15 cellular contexts compared by ENCODE assay signal in genomic region chr4:80011636-80012236, GRCh38.
A peak's percentile ranks its signal among the peaks of the same experiment; 100 is the strongest.
DNase-seq lines count a peak whose midpoint lies in the region; ATAC-seq and TF ChIP-seq lines count a peak whose summit lies in the region.
"Had no signal": no experiment of that assay in that cellular context is flagged by ENCODE, and none has a peak within 500 bp of the region (broad histone marks: within the 10 kb centered on the region; RNA-seq: fewer than 3 reads in every experiment).

No MANE protein-coding gene starts in this region.

- 57% methylated on average over 3 of the region's 3 CpGs for WGBS in hepatocyte (ENCODE audit: low lambda C conversion rate, missing lambda C conversion rate)
- no CpG with 5 or more reads among the region's 3 CpGs for WGBS in H9 (ENCODE audit: extremely low coverage, insufficient read length, low lambda C conversion rate)

- no peaks in the 10 kb centered on the region for H3K27me3 Mint-ChIP-seq in activated CD4-positive, alpha-beta memory T cell treated with anti-CD3 and anti-CD28 coated beads, Interleukin-2, amount 10 ng/mL, durations not matched to agents 7 days and 5 days
- H3K27me3 Mint-ChIP-seq in activated CD4-positive, alpha-beta memory T cell treated with anti-CD3 and anti-CD28 coated beads for 36 hours, result no peaks in the 10 kb centered on the region
- no peaks in the 10 kb centered on the region for H3K27me3 Mint-ChIP-seq in H9 (ENCODE audit: low read depth)
- H3K27me3 Mint-ChIP-seq: brain; stimulated activated naive CD8-positive, alpha-beta T cell treated with anti-CD3 and anti-CD28 coated beads, Interleukin-15, Interleukin-2, amounts not matched to agents 100 ng/mL and 50 ng/mL, for 24 hours had no signal

- H3K14ac ChIP-seq in H9 (ENCODE audit: insufficient read depth, low read length), result no peak overlapping the region

- no peak overlapping the region for H3K56ac ChIP-seq in H9 (ENCODE audit: insufficient read length, low read depth, low read length)

- H2BK20ac ChIP-seq in H9 (ENCODE audit: low read depth, low read length, poor library complexity, severe bottlenecking), result no peak overlapping the region

- no peaks in the 10 kb centered on the region for H3K9me2 ChIP-seq in hepatocyte (replicated peaks; ENCODE audit: insufficient read depth)

- H2AK5ac ChIP-seq in H9 (ENCODE audit: insufficient read length, low read length), result no peak overlapping the region

- no peak overlapping the region for H3K9ac ChIP-seq in H9 (ENCODE audit: extremely low read depth, insufficient read length, low read length)

- no peak overlapping the region for H2BK12ac ChIP-seq in H9 (ENCODE audit: insufficient read length, low read depth, low read length)

- H3K36me3 Mint-ChIP-seq in activated CD4-positive, alpha-beta memory T cell treated with anti-CD3 and anti-CD28 coated beads, Interleukin-2, amount 10 ng/mL, durations not matched to agents 7 days and 5 days (ENCODE audit: low read depth), result peaks cover 48% of the 10 kb centered on the region
- peaks cover 12% of the 10 kb centered on the region for H3K36me3 Mint-ChIP-seq in activated CD4-positive, alpha-beta memory T cell treated with anti-CD3 and anti-CD28 coated beads for 36 hours
- no peaks in the 10 kb centered on the region for H3K36me3 Mint-ChIP-seq in H9 (ENCODE audit: insufficient read depth in 1 of 3, low read depth in 3 of 3)

- no peak overlapping the region for H3K4me3 Mint-ChIP-seq in activated CD4-positive, alpha-beta memory T cell treated with anti-CD3 and anti-CD28 coated beads, Interleukin-2, amount 10 ng/mL, durations not matched to agents 7 days and 5 days
- no peak overlapping the region for H3K4me3 Mint-ChIP-seq in activated CD4-positive, alpha-beta memory T cell treated with anti-CD3 and anti-CD28 coated beads for 36 hours
- H3K4me3 Mint-ChIP-seq in H9, result no peak overlapping the region
- H3K4me3 Mint-ChIP-seq: brain; stimulated activated naive CD8-positive, alpha-beta T cell treated with anti-CD3 and anti-CD28 coated beads, Interleukin-15, Interleukin-2, amounts not matched to agents 100 ng/mL and 50 ng/mL, for 24 hours had no signal

- in situ Hi-C loops in astrocyte of the spinal cord (cut with HindIII; ENCODE audit: low sequenced_read_pairs), result no loop called here

- intact Hi-C loops in activated CD4-positive, alpha-beta memory T cell treated with anti-CD3 and anti-CD28 coated beads for 36 hours (cut with micrococcal nuclease), result no loop called here
- intact Hi-C loops in uterus (cut with DNase I; ENCODE audit: low total_unique reads), result no loop called here

- H3K18ac ChIP-seq in H9 (ENCODE audit: insufficient read length, low read depth, low read length), result no peak overlapping the region

- H3K36me3 ChIP-seq in hepatocyte (replicated peaks; ENCODE audit: insufficient read depth, low read depth) (no peaks in the 10 kb centered on the region), uterus (no peaks in the 10 kb centered on the region)

- H3K9me3 ChIP-seq in hepatocyte (ENCODE audit: low read depth) (no peaks in the 10 kb centered on the region), uterus (no peaks in the 10 kb centered on the region), H9 (ENCODE audit: control insufficient read depth, low read depth, low read length) (no peaks in the 10 kb centered on the region)
- H3K9me3 ChIP-seq: A549 had no signal

- no peak overlapping the region for H3K4ac ChIP-seq in H9 (ENCODE audit: low read depth, low read length)

- H2BK120ac ChIP-seq in H9 (ENCODE audit: low read depth, low read length, poor library complexity, severe bottlenecking), result no peak overlapping the region

- POLR2A ChIA-PET in activated CD4-positive, alpha-beta memory T cell treated with anti-CD3 and anti-CD28 coated beads, Interleukin-2, amount 10 ng/mL, durations not matched to agents 7 days and 5 days (lab: Charles Lee), result interaction anchor here (1.0 to 1.1 kb wide), 2 partner anchors 8 to 191 kb away, joined by 3 read pairs; no protein-coding TSS in a partner anchor
- POLR2A ChIA-PET in activated CD4-positive, alpha-beta memory T cell treated with anti-CD3 and anti-CD28 coated beads for 36 hours (lab: Charles Lee), result no interaction called here

- peak overlapping the region; percentile 67 for H3K27ac Mint-ChIP-seq in activated CD4-positive, alpha-beta memory T cell treated with anti-CD3 and anti-CD28 coated beads, Interleukin-2, amount 10 ng/mL, durations not matched to agents 7 days and 5 days
- H3K27ac Mint-ChIP-seq in activated CD4-positive, alpha-beta memory T cell treated with anti-CD3 and anti-CD28 coated beads for 36 hours, result no peak overlapping the region
- H3K27ac Mint-ChIP-seq in H9, result no peak overlapping the region
- H3K27ac Mint-ChIP-seq: stimulated activated naive CD8-positive, alpha-beta T cell treated with anti-CD3 and anti-CD28 coated beads, Interleukin-15, Interleukin-2, amounts not matched to agents 100 ng/mL and 50 ng/mL, for 24 hours had no signal

- no peak overlapping the region for H4K91ac ChIP-seq in H9 (ENCODE audit: insufficient read length, low read depth, low read length)

- peaks cover 10% of the 10 kb centered on the region for H3K9me3 Mint-ChIP-seq in activated CD4-positive, alpha-beta memory T cell treated with anti-CD3 and anti-CD28 coated beads, Interleukin-2, amount 10 ng/mL, durations not matched to agents 7 days and 5 days
- H3K9me3 Mint-ChIP-seq in activated CD4-positive, alpha-beta memory T cell treated with anti-CD3 and anti-CD28 coated beads for 36 hours, result no peaks in the 10 kb centered on the region
- H3K9me3 Mint-ChIP-seq in H9, result no peaks in the 10 kb centered on the region
- H3K9me3 Mint-ChIP-seq: brain; stimulated activated naive CD8-positive, alpha-beta T cell treated with anti-CD3 and anti-CD28 coated beads, Interleukin-15, Interleukin-2, amounts not matched to agents 100 ng/mL and 50 ng/mL, for 24 hours had no signal

- no peaks in the 10 kb centered on the region for H3K27me3 ChIP-seq in hepatocyte
- no peaks in the 10 kb centered on the region for H3K27me3 ChIP-seq in uterus
- H3K27me3 ChIP-seq in H9 (ENCODE audit: insufficient read depth, low read length), result no peaks in the 10 kb centered on the region

- no peak overlapping the region for H2BK15ac ChIP-seq in H9 (ENCODE audit: low read depth, low read length)

- H4K8ac ChIP-seq in H9 (replicated peaks; ENCODE audit: insufficient read length, low read depth, low read length), result no peak overlapping the region

- H3K23ac ChIP-seq in H9 (ENCODE audit: insufficient read length, low read depth, low read length), result no peak overlapping the region

- no peak for ATAC-seq in HG02798 (IDR thresholded peaks at IDR 0.05; ENCODE audit: poor library complexity, unreplicated experiment)
- ATAC-seq: A549 had no signal

- H3K27ac ChIP-seq in hepatocyte (peak overlapping the region; percentile 11), uterus (peak overlapping the region; percentile 50 to 86), H9 (ENCODE audit: insufficient read length, low read depth, low read length) (no peak overlapping the region)
- H3K27ac ChIP-seq: A549, VCaP had no signal

- H3K4me2 ChIP-seq in hepatocyte, result peak overlapping the region; percentile 30
- no peak overlapping the region for H3K4me2 ChIP-seq in H9 (ENCODE audit: insufficient read depth, insufficient read length, low read length)
- H3K4me2 ChIP-seq: A549 had no signal

- no peak overlapping the region for H2AFZ ChIP-seq in hepatocyte
- no peak overlapping the region for H2AFZ ChIP-seq in H9 (ENCODE audit: low read length)

- H3K79me2 ChIP-seq in hepatocyte, result no peaks in the 10 kb centered on the region
- no peaks in the 10 kb centered on the region for H3K79me2 ChIP-seq in H9 (ENCODE audit: insufficient read depth, low read length)

- no peak for TF ChIP-seq POLR2A in uterus (IDR thresholded peaks at IDR 0.05)

- no peaks in the 10 kb centered on the region for H3K23me2 ChIP-seq in H9 (ENCODE audit: insufficient read length, low read depth, low read length, poor library complexity, severe bottlenecking)

- no peak overlapping the region for H2BK5ac ChIP-seq in H9 (ENCODE audit: insufficient read length, low read length)

- CTCF ChIA-PET in activated CD4-positive, alpha-beta memory T cell treated with anti-CD3 and anti-CD28 coated beads, Interleukin-2, amount 10 ng/mL, durations not matched to agents 7 days and 5 days (lab: Charles Lee), result no interaction called here
- CTCF ChIA-PET in activated CD4-positive, alpha-beta memory T cell treated with anti-CD3 and anti-CD28 coated beads for 36 hours (lab: Charles Lee), result no interaction called here

- H4K5ac ChIP-seq in H9 (ENCODE audit: insufficient read length, low read depth, low read length), result no peak overlapping the region

- no peak for DNase-seq in activated CD4-positive, alpha-beta memory T cell treated with anti-CD3 and anti-CD28 coated beads, Interleukin-2, amount 10 ng/mL, durations not matched to agents 7 days and 5 days
- no peak for DNase-seq in activated CD4-positive, alpha-beta memory T cell treated with anti-CD3 and anti-CD28 coated beads for 36 hours
- peak; percentile 84 for DNase-seq in astrocyte of the spinal cord (ENCODE audit: low read depth, low spot score)
- DNase-seq in hepatocyte (ENCODE audit: low spot score), result no peak
- DNase-seq in uterus, result no peak
- DNase-seq in H9, result no peak
- no peak for DNase-seq in activated CD4-positive, alpha-beta T cell treated with anti-CD3 and anti-CD28 coated beads, Interleukin-2, amount 50 U/mL, for 1 hour
- DNase-seq: NCI-H446; occipital lobe; stimulated activated CD4-positive, alpha-beta T cell treated with anti-CD3 and anti-CD28 coated beads, Interleukin-4, amount 100 ng/mL, for 24 hours had no signal

- H3K4me1 ChIP-seq in hepatocyte (ENCODE audit: insufficient read depth) (peaks cover 7% of the 10 kb centered on the region), uterus (peaks cover 0 to 5% of the 10 kb centered on the region in 2 donors), H9 (ENCODE audit: insufficient read depth, low read length) (no peaks in the 10 kb centered on the region)
- H3K4me1 ChIP-seq: A549 had no signal

- H4K20me1 ChIP-seq in hepatocyte (ENCODE audit: insufficient read depth, poor library complexity, severe bottlenecking), result no peaks in the 10 kb centered on the region
- H4K20me1 ChIP-seq in H9 (ENCODE audit: control insufficient read depth, insufficient read depth, insufficient read length), result no peaks in the 10 kb centered on the region

- H3K4me3 ChIP-seq in astrocyte of the spinal cord (ENCODE audit: low read depth, low read length), result no peak overlapping the region
- no peak overlapping the region for H3K4me3 ChIP-seq in hepatocyte
- H3K4me3 ChIP-seq in uterus, result no peak overlapping the region
- H3K4me3 ChIP-seq: A549 had no signal

- no peak for TF ChIP-seq CTCF in astrocyte of the spinal cord (IDR thresholded peaks at IDR 0.05; ENCODE audit: low read depth, low read length)
- no peak for TF ChIP-seq CTCF in hepatocyte (IDR thresholded peaks at IDR 0.05; ENCODE audit: poor library complexity)
- TF ChIP-seq CTCF in uterus (IDR thresholded peaks at IDR 0.05), result no peak
- TF ChIP-seq CTCF in H9 (conservative IDR thresholded peaks at IDR 0.05), result no peak

- H3T11ph ChIP-seq in H9 (ENCODE audit: low read length), result no peak overlapping the region

- H3K79me1 ChIP-seq in H9 (ENCODE audit: insufficient read depth, low read depth, low read length, poor library complexity, severe bottlenecking), result no peaks in the 10 kb centered on the region

- peaks cover 67% of the 10 kb centered on the region for H3K4me1 Mint-ChIP-seq in activated CD4-positive, alpha-beta memory T cell treated with anti-CD3 and anti-CD28 coated beads, Interleukin-2, amount 10 ng/mL, durations not matched to agents 7 days and 5 days
- H3K4me1 Mint-ChIP-seq in activated CD4-positive, alpha-beta memory T cell treated with anti-CD3 and anti-CD28 coated beads for 36 hours (ENCODE audit: low read depth), result peaks cover 38% of the 10 kb centered on the region
- peaks cover 0 to 4% of the 10 kb centered on the region in 2 experiments; a peak in 2 of 4 replicates for H3K4me1 Mint-ChIP-seq in H9
